Comparison of ENCODE assay signal across 21 cellular contexts in genomic region chr1:67754526-67754920, GRCh38.
DNase-seq lines count a peak whose midpoint lies in the region; ATAC-seq and TF ChIP-seq lines count a peak whose summit lies in the region.
"Had no signal": no experiment of that assay in that cellular context is flagged by ENCODE, and none has a peak within 500 bp of the region (broad histone marks: within the 10 kb centered on the region; RNA-seq: fewer than 3 reads in every experiment).

No MANE protein-coding gene starts in this region.

- H3K79me2 ChIP-seq in KMS-11 (ENCODE audit: insufficient read depth, low read depth): no peaks in the 10 kb centered on the region

- H3K27ac ChIP-seq in KMS-11: peak overlapping the region; percentile 94
- H3K27ac ChIP-seq: dorsolateral prefrontal cortex, GM23248, neutrophil had no signal

- POLR2A ChIA-PET in MCF 10A (lab: Yijun Ruan, JAX): interaction anchor here (1.0 to 20.8 kb wide), 6 partner anchors 31 to 821 kb away, joined by 3 to 446 read pairs (median 6); partner anchors contain the start of gene GADD45A

- CTCF ChIA-PET in MCF 10A (lab: Yijun Ruan, JAX): interaction anchor here (0.6 to 12.4 kb wide), 10 partner anchors 11 to 218 kb away, joined by 3 to 386 read pairs (median 6); no protein-coding TSS in a partner anchor

- H3K4me1 Mint-ChIP-seq in MCF 10A (ENCODE audit: insufficient read depth, unreplicated experiment): peaks cover 59% of the 10 kb centered on the region

- H3K27me3 ChIP-seq in KMS-11 (ENCODE audit: insufficient read depth, low read depth): no peaks in the 10 kb centered on the region
- H3K27me3 ChIP-seq: dorsolateral prefrontal cortex, neutrophil had no signal

- H2AFZ ChIP-seq in KMS-11 (ENCODE audit: low read depth): peak overlapping the region; percentile 18; the same call in 1 of the 2 replicates
- H2AFZ ChIP-seq: GM23248 had no signal

- peak overlapping the region; percentile 87 for H3K4me2 ChIP-seq in KMS-11

- H3K4me3 ChIP-seq in KMS-11 (IDR thresholded peaks at IDR 0.05; ENCODE audit: insufficient read depth, low read depth, low read length): no peak overlapping the region
- H3K4me3 ChIP-seq: dorsolateral prefrontal cortex, GM23248 had no signal

- H3K27me3 Mint-ChIP-seq in MCF 10A (ENCODE audit: insufficient read depth, unreplicated experiment): no peaks in the 10 kb centered on the region
- H3K27me3 Mint-ChIP-seq: stimulated activated naive B cell treated with anti-CD40 and anti-IgM and Interleukin-4, amounts not matched to agents 10 μg/mL and 1 μg/mL and 100 μg/mL, for 72 hours had no signal

- no peak for ATAC-seq in left ventricle myocardium superior
- ATAC-seq: Right ventricle myocardium inferior had no signal

- H4K20me1 ChIP-seq in KMS-11 (ENCODE audit: insufficient read depth): no peaks in the 10 kb centered on the region

- peaks cover 97% of the 10 kb centered on the region for H3K4me1 ChIP-seq in KMS-11 (ENCODE audit: low read depth, poor library complexity, severe bottlenecking)

- H3K36me3 Mint-ChIP-seq in MCF 10A (ENCODE audit: insufficient read depth, unreplicated experiment): peaks cover 17% of the 10 kb centered on the region
- H3K36me3 Mint-ChIP-seq: stimulated activated naive B cell treated with anti-CD40 and anti-IgM and Interleukin-4, amounts not matched to agents 10 μg/mL and 1 μg/mL and 100 μg/mL, for 72 hours had no signal

- intact Hi-C loops in MCF 10A (cut with micrococcal nuclease) (no loop called here), left ventricle myocardium superior (cut with micrococcal nuclease) (loop anchor here (10.0 kb wide), 1 partner anchor 190 kb away; no protein-coding TSS in a partner anchor)

- DNase-seq in MCF 10A (ENCODE audit: unreplicated experiment) (no peak), lung microvascular endothelial cell (ENCODE audit: low read depth in 2 of 2) (peak; percentile 40 to 60), KBM-7 (no peak), left ventricle myocardium superior (no peak), NCI-H1092 treated with DMSO at 0.1 percent for 48 hours (lab: John Stamatoyannopoulos, UW) (no peak), HUDEP-2 (lab: John Stamatoyannopoulos, UW; ENCODE audit: unreplicated experiment in 76 of 76) (no peak)
- DNase-seq: activated CD4-positive, alpha-beta T cell treated with anti-CD3 and anti-CD28 coated beads for 1 hour; activated CD8-positive, alpha-beta memory T cell treated with anti-CD3 and anti-CD28 coated beads for 24 hours; activated T-cell treated with anti-CD3 and anti-CD28 coated beads, Interleukin-2, amount 50 U/mL, for 24 hours; caudate nucleus; dorsolateral prefrontal cortex; GM23248; hypothalamus; KG1; NCI-H187 treated with DMSO at 0.1 percent for 48 hours; stimulated activated naive B cell treated with anti-CD40 and anti-IgM and Interleukin-4, amounts not matched to agents 10 μg/mL and 1 μg/mL and 100 μg/mL, for 72 hours; T1000 had no signal

- H3K36me3 ChIP-seq in KMS-11 (ENCODE audit: insufficient read depth): no peaks in the 10 kb centered on the region
- H3K36me3 ChIP-seq: neutrophil had no signal

- in situ Hi-C loops in KBM-7 (cut with MboI; ENCODE audit: low pct_unique_long_range_greater_than_20kb, low sequenced_read_pairs): no loop called here

- H3K9ac ChIP-seq in KMS-11: peak overlapping the region; percentile 49; the same call in 1 of the 2 replicates
- H3K9ac ChIP-seq: GM23248 had no signal

- H3K27ac Mint-ChIP-seq in MCF 10A (ENCODE audit: low read depth, unreplicated experiment): peak overlapping the region; percentile 89
- H3K27ac Mint-ChIP-seq: activated naive CD4-positive, alpha-beta T cell treated with anti-CD3 and anti-CD28 coated beads for 36 hours; activated T-cell treated with anti-CD3 and anti-CD28 coated beads, Interleukin-2, amount 50 U/mL, for 24 hours; stimulated activated naive B cell treated with anti-CD40 and anti-IgM and Interleukin-4, amounts not matched to agents 10 μg/mL and 1 μg/mL and 100 μg/mL, for 72 hours had no signal

- H3K4me3 Mint-ChIP-seq in MCF 10A (ENCODE audit: unreplicated experiment): peak overlapping the region; percentile 38
- H3K4me3 Mint-ChIP-seq: activated naive CD4-positive, alpha-beta T cell treated with anti-CD3 and anti-CD28 coated beads for 36 hours; activated T-cell treated with anti-CD3 and anti-CD28 coated beads, Interleukin-2, amount 50 U/mL, for 24 hours; stimulated activated naive B cell treated with anti-CD40 and anti-IgM and Interleukin-4, amounts not matched to agents 10 μg/mL and 1 μg/mL and 100 μg/mL, for 72 hours had no signal

- H3K9me3 Mint-ChIP-seq in MCF 10A (ENCODE audit: unreplicated experiment): no peaks in the 10 kb centered on the region
- H3K9me3 Mint-ChIP-seq: activated naive CD4-positive, alpha-beta T cell treated with anti-CD3 and anti-CD28 coated beads for 36 hours; activated T-cell treated with anti-CD3 and anti-CD28 coated beads, Interleukin-2, amount 50 U/mL, for 24 hours; stimulated activated naive B cell treated with anti-CD40 and anti-IgM and Interleukin-4, amounts not matched to agents 10 μg/mL and 1 μg/mL and 100 μg/mL, for 72 hours had no signal

- no TSS peak for BruUV-seq in MCF 10A (replicated peaks; lab: Mats Ljungman, UMichigan)

- TF ChIP-seq CTCF in KMS-11 (conservative IDR thresholded peaks at IDR 0.05; ENCODE audit: low read depth, low read length) (no peak), MCF 10A (IDR thresholded peaks at IDR 0.05; ENCODE audit: unreplicated experiment) (no peak)

Comparison
In these comparisons a context has a peak if more than half of its experiments do, and no peak if none do; other contexts are left out.
1. DNase-seq: peak in lung microvascular endothelial cell (2 of 2); none in MCF 10A (single experiment), KBM-7 (single experiment), left ventricle myocardium superior (single experiment), NCI-H1092 treated with DMSO at 0.1 percent for 48 hours (single experiment) and HUDEP-2 (0 of 76).